In genomic region chr14:65941091-65941490, GRCh38 we compare ENCODE assay signal across 11 cellular contexts.
DNase-seq lines count a peak whose midpoint lies in the region.
"Had no signal": no experiment of that assay in that cellular context is flagged by ENCODE, and none has a peak within 500 bp of the region (broad histone marks: within the 10 kb centered on the region; RNA-seq: fewer than 3 reads in every experiment).

No MANE protein-coding gene starts in this region.

- DNase-seq in NCI-H2107 treated with DMSO at 0.1 percent for 48 hours (lab: John Stamatoyannopoulos, UW; ENCODE audit: unreplicated experiment) (peak; percentile 83), NCI-H2107 (lab: John Stamatoyannopoulos, UW) (no peak), DMS79 treated with DMSO at 0.1 percent for 48 hours (lab: John Stamatoyannopoulos, UW) (peak; percentile 84), NCI-H2171 (lab: John Stamatoyannopoulos, UW) (peak; percentile 2), NCI-H128 (lab: John Stamatoyannopoulos, UW; ENCODE audit: unreplicated experiment) (no peak)
- DNase-seq in stimulated activated CD4-positive, alpha-beta T cell treated with anti-CD3 and anti-CD28 coated beads, Interleukin-4, amount 100 ng/mL, for 4 hours = no peak
- DNase-seq: C1 segment of cervical spinal cord; CD4-positive, alpha-beta T cell; DMS153; DND-41; EL had no signal

Comparison
In these comparisons a context has a peak if more than half of its experiments do, and no peak if none do; other contexts are left out.
1. DNase-seq: peak in NCI-H2107 treated with DMSO at 0.1 percent for 48 hours (single experiment), DMS79 treated with DMSO at 0.1 percent for 48 hours (single experiment) and NCI-H2171 (single experiment); none in NCI-H2107 (single experiment), stimulated activated CD4-positive, alpha-beta T cell treated with anti-CD3 and anti-CD28 coated beads, Interleukin-4, amount 100 ng/mL, for 4 hours (0 of 2) and NCI-H128 (single experiment).